In the genomic region with DNA sequence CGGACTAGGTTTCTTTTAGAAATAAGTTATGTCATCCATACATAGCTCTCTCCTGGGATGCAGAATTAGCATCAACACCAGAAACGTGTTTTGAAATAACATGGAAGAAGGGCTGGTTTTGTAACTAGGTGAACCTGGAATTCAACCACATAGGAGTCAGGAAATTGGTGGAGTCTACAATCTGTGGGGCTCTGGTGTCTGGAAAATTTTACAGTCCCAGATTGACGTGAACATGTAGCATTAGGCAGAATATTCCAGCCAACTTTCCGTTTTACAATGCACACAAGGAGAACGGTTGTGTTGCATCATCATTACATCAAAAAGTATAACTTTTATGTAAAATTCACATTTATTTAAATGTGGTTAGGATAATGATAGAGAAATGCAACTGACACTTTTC, we compare ENCODE assay signal across 10 cellular contexts. TPM values are rescaled to one million over a fixed set of nuclear protein-coding genes. Genes with fewer than 3 reads are reported as not detected.
DNase-seq lines count a peak whose midpoint lies in the region; ATAC-seq and TF ChIP-seq lines count a peak whose summit lies in the region.
"Had no signal": no experiment of that assay in that cellular context is flagged by ENCODE, and none has a peak within 500 bp of the region (broad histone marks: within the 10 kb centered on the region; RNA-seq: fewer than 3 reads in every experiment).

No MANE protein-coding gene starts in this region.

- no peak for TF ChIP-seq POLR2A in esophagus muscularis mucosa (IDR thresholded peaks at IDR 0.05; ENCODE audit: low read depth)

- peaks cover 5% of the 10 kb centered on the region; the same call in 1 of the 2 replicates for H3K36me3 ChIP-seq in MG63
- H3K36me3 ChIP-seq in esophagus muscularis mucosa: no peaks in the 10 kb centered on the region
- H3K36me3 ChIP-seq: adrenal gland, transverse colon had no signal

- no peak for ATAC-seq in GM19452 (IDR thresholded peaks at IDR 0.05; ENCODE audit: unreplicated experiment)
- no peak for ATAC-seq in GM19455 (IDR thresholded peaks at IDR 0.05; ENCODE audit: unreplicated experiment)

- no peak for TF ChIP-seq EP300 in esophagus muscularis mucosa (IDR thresholded peaks at IDR 0.05)

- H3K9me3 ChIP-seq in MG63 (no peaks in the 10 kb centered on the region), esophagus muscularis mucosa (no peaks in the 10 kb centered on the region)
- H3K9me3 ChIP-seq: adrenal gland, transverse colon had no signal

- H3K27me3 ChIP-seq in MG63: no peaks in the 10 kb centered on the region
- H3K27me3 ChIP-seq in esophagus muscularis mucosa: peaks cover 0 to 17% (median 0%) of the 10 kb centered on the region in 4 donors

- no peak for TF ChIP-seq CTCF in neural crest cell (conservative IDR thresholded peaks at IDR 0.05)
- no peak for TF ChIP-seq CTCF in esophagus muscularis mucosa (IDR thresholded peaks at IDR 0.05)

- H3K4me3 Mint-ChIP-seq in activated naive CD8-positive, alpha-beta T cell treated with anti-CD3 and anti-CD28 coated beads for 36 hours: peak overlapping the region; percentile 97
- H3K4me3 Mint-ChIP-seq in neural crest cell: peak overlapping the region; percentile 86

- H3K4me3 ChIP-seq in MG63 (peak overlapping the region; percentile 87), esophagus muscularis mucosa (no peak overlapping the region)

- peaks cover 32% of the 10 kb centered on the region for H3K36me3 Mint-ChIP-seq in activated naive CD8-positive, alpha-beta T cell treated with anti-CD3 and anti-CD28 coated beads for 36 hours
- H3K36me3 Mint-ChIP-seq in neural crest cell (ENCODE audit: low read depth): peaks cover 2% of the 10 kb centered on the region

- intact Hi-C loops in esophagus muscularis mucosa (cut with DNase I): no loop called here

- H3K9me3 Mint-ChIP-seq in activated naive CD8-positive, alpha-beta T cell treated with anti-CD3 and anti-CD28 coated beads for 36 hours: no peaks in the 10 kb centered on the region
- no peaks in the 10 kb centered on the region for H3K9me3 Mint-ChIP-seq in neural crest cell

- no peak overlapping the region for H3K27ac ChIP-seq in esophagus muscularis mucosa (replicated peaks in 1 of 4)
- H3K27ac ChIP-seq: adrenal gland, transverse colon had no signal

- DNase-seq in NCI-H82 (lab: John Stamatoyannopoulos, UW): peak; percentile 36
- DNase-seq in NCI-H82 treated with DMSO at 0.1 percent for 48 hours (lab: John Stamatoyannopoulos, UW; ENCODE audit: unreplicated experiment): no peak
- no peak for DNase-seq in MG63
- DNase-seq in activated naive CD8-positive, alpha-beta T cell treated with anti-CD3 and anti-CD28 coated beads for 36 hours: no peak
- no peak for DNase-seq in neural crest cell (ENCODE audit: low read depth, low spot score)
- no peak for DNase-seq in esophagus muscularis mucosa (ENCODE audit: extremely low spot score)
- DNase-seq: adrenal gland had no signal

- H3K4me1 Mint-ChIP-seq in activated naive CD8-positive, alpha-beta T cell treated with anti-CD3 and anti-CD28 coated beads for 36 hours: peaks cover 56% of the 10 kb centered on the region
- H3K4me1 Mint-ChIP-seq in neural crest cell: peaks cover 24% of the 10 kb centered on the region

- H3K27me3 Mint-ChIP-seq in activated naive CD8-positive, alpha-beta T cell treated with anti-CD3 and anti-CD28 coated beads for 36 hours: no peaks in the 10 kb centered on the region
- H3K27me3 Mint-ChIP-seq in neural crest cell (ENCODE audit: low read depth): peaks cover 80% of the 10 kb centered on the region

- 40% methylated on average over 5 of the region's 5 CpGs for WGBS in esophagus muscularis mucosa

- peak overlapping the region; percentile 100 for H3K27ac Mint-ChIP-seq in activated naive CD8-positive, alpha-beta T cell treated with anti-CD3 and anti-CD28 coated beads for 36 hours
- no peak overlapping the region for H3K27ac Mint-ChIP-seq in neural crest cell (ENCODE audit: unreplicated experiment)

- peaks cover 33 to 56% (median 46%) of the 10 kb centered on the region in 4 donors for H3K4me1 ChIP-seq in esophagus muscularis mucosa

RNA-seq across cellular contexts. Expression of a gene that starts 1.9 kb away (rescaled TPM):
- total RNA-seq in MG63 (2014; rRNA removed; shearing (Covaris generic); ENCODE audit: low replicate concordance): 7.8 and 10.6 TPM in 2 replicates
- total RNA-seq in activated naive CD8-positive, alpha-beta T cell treated with anti-CD3 and anti-CD28 coated beads for 36 hours: 10 to 100 TPM; 15.8 TPM
- 1.2 and 1.5 TPM in 2 replicates for total RNA-seq in neural crest cell
- total RNA-seq in esophagus muscularis mucosa: 1 to 10 TPM; 1.2 to 2.2 (median 1.8) TPM
